ENCODE assay signal across 18 cellular contexts in the genomic region with DNA sequence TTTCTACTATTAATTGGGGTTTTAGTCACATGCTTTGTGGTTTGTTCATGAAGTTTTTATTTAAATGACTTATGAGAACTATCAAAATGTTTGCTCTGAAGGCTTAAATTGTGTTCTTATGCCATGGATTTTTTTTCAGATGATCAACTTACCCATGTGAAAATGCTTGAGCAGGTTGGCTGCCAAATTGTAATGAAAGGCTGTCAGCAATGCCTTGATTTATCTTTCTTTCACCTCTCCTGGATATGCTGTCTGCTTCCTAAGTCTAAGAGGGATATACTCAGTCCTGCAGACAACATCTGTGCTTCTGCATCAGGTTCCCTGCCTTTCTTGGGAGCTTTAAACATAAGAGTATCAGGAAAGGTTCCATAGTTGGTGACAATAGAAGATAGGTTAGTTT.
"Had no signal": no experiment of that assay in that cellular context is flagged by ENCODE, and none has a peak within 500 bp of the region (broad histone marks: within the 10 kb centered on the region; RNA-seq: fewer than 3 reads in every experiment).

No MANE protein-coding gene starts in this region.

- H3K9me3 Mint-ChIP-seq: stimulated activated naive B cell treated with anti-CD40 and anti-IgM and Interleukin-4, amounts not matched to agents 10 μg/mL and 1 μg/mL and 100 μg/mL, for 72 hours had no signal

- H3K4me3 Mint-ChIP-seq: naive thymus-derived CD8-positive, alpha-beta T cell; stimulated activated naive B cell treated with anti-CD40 and anti-IgM and Interleukin-4, amounts not matched to agents 10 μg/mL and 1 μg/mL and 100 μg/mL, for 72 hours had no signal

- H3K4me1 Mint-ChIP-seq: naive thymus-derived CD8-positive, alpha-beta T cell; stimulated activated naive B cell treated with anti-CD40 and anti-IgM and Interleukin-4, amounts not matched to agents 10 μg/mL and 1 μg/mL and 100 μg/mL, for 72 hours had no signal

- H3K4me3 ChIP-seq: ascending aorta, esophagus muscularis mucosa, heart left ventricle, mucosa of descending colon, spleen, transverse colon had no signal

- ATAC-seq: heart left ventricle; mucosa of descending colon; naive thymus-derived CD8-positive, alpha-beta T cell; sciatic nerve; stimulated activated naive B cell treated with anti-CD40 and anti-IgM and Interleukin-4, amounts not matched to agents 10 μg/mL and 1 μg/mL and 100 μg/mL, for 72 hours had no signal

- DNase-seq: activated CD4-positive, alpha-beta T cell treated with anti-CD3 and anti-CD28 coated beads, Interleukin-2, amount 50 U/mL, for 48 hours; activated CD4-positive, CD25-positive, alpha-beta regulatory T cell treated with anti-CD3 and anti-CD28 coated beads, Interleukin-2, amount 50 U/mL, for 72 hours; activated gamma-delta T cell treated with Interleukin-2 at 50 U/mL for 16 hours; activated T-cell treated with anti-CD3 and anti-CD28 coated beads, Interleukin-2, amount 50 U/mL, for 48 hours; foreskin melanocyte; heart left ventricle; mammary epithelial cell; mucosa of descending colon; naive thymus-derived CD8-positive, alpha-beta T cell; occipital lobe; spleen; stimulated activated CD4-positive, alpha-beta T cell treated with anti-CD3 and anti-CD28 coated beads, Interleukin-1b, Interleukin-23, amount 100 ng/mL, for 48 hours; stimulated activated naive B cell treated with anti-CD40 and anti-IgM and Interleukin-4, amounts not matched to agents 10 μg/mL and 1 μg/mL and 100 μg/mL, for 72 hours; transverse colon had no signal

- H3K36me3 Mint-ChIP-seq: naive thymus-derived CD8-positive, alpha-beta T cell; stimulated activated naive B cell treated with anti-CD40 and anti-IgM and Interleukin-4, amounts not matched to agents 10 μg/mL and 1 μg/mL and 100 μg/mL, for 72 hours had no signal

- H3K27me3 Mint-ChIP-seq: progenitor cell of endocrine pancreas; stimulated activated naive B cell treated with anti-CD40 and anti-IgM and Interleukin-4, amounts not matched to agents 10 μg/mL and 1 μg/mL and 100 μg/mL, for 72 hours had no signal

- H3K27ac Mint-ChIP-seq: naive thymus-derived CD8-positive, alpha-beta T cell; progenitor cell of endocrine pancreas; stimulated activated naive B cell treated with anti-CD40 and anti-IgM and Interleukin-4, amounts not matched to agents 10 μg/mL and 1 μg/mL and 100 μg/mL, for 72 hours had no signal
